ENCODE assay signal across 20 cellular contexts in the genomic region with DNA sequence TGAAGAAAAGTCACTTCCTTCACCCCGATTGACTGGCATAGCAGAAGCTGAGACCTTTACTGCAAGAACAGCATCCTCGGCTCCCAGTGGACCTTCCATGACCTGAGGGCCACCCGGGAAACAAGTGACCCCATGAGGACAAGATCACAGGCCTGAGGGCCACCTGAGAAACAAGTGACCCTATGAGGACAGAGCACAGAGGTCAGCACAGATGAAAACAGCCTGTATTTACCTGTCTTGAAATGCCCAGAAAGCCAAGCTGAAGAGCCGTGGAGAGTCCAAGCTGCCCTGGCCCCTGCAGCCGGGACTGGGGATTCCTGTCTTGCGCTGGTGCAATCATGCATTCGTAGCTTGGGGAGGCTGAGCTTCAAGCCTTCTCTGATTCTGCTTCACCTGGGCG.
DNase-seq lines count a peak whose midpoint lies in the region; TF ChIP-seq lines count a peak whose summit lies in the region.
"Had no signal": no experiment of that assay in that cellular context is flagged by ENCODE, and none has a peak within 500 bp of the region (broad histone marks: within the 10 kb centered on the region; RNA-seq: fewer than 3 reads in every experiment).

No MANE protein-coding gene starts in this region.

- no peak overlapping the region for H3K9ac ChIP-seq in neural progenitor cell
- H3K9ac ChIP-seq: BLaER1 had no signal

- TF ChIP-seq EP300 in esophagus muscularis mucosa (IDR thresholded peaks at IDR 0.05) (no peak), sigmoid colon (IDR thresholded peaks at IDR 0.05) (no peak)

- H3K27ac Mint-ChIP-seq in activated CD4-positive, alpha-beta T cell treated with anti-CD3 and anti-CD28 coated beads, Interleukin-2, amount 10 ng/mL, durations not matched to agents 24 days and 14 days: no peak overlapping the region
- peak overlapping the region; percentile 43 for H3K27ac Mint-ChIP-seq in neural progenitor cell
- H3K27ac Mint-ChIP-seq: B cell; CD4-positive, CD25-positive, alpha-beta regulatory T cell; CD8-positive, alpha-beta T cell; GM23338; H9 had no signal

- H3K79me2 ChIP-seq in neural progenitor cell (ENCODE audit: low read depth): no peaks in the 10 kb centered on the region

- H3K4me3 Mint-ChIP-seq in activated CD4-positive, alpha-beta T cell treated with anti-CD3 and anti-CD28 coated beads, Interleukin-2, amount 10 ng/mL, durations not matched to agents 24 days and 14 days: no peak overlapping the region
- no peak overlapping the region for H3K4me3 Mint-ChIP-seq in neural progenitor cell
- H3K4me3 Mint-ChIP-seq: B cell; CD4-positive, CD25-positive, alpha-beta regulatory T cell; CD8-positive, alpha-beta T cell; GM23338; H9 had no signal

- H3K36me3 ChIP-seq in esophagus muscularis mucosa: no peaks in the 10 kb centered on the region
- no peaks in the 10 kb centered on the region for H3K36me3 ChIP-seq in neural progenitor cell
- no peaks in the 10 kb centered on the region for H3K36me3 ChIP-seq in sigmoid colon
- H3K36me3 ChIP-seq: BLaER1 had no signal

- 85% methylated on average over 7 of the region's 8 CpGs for WGBS in esophagus muscularis mucosa
- WGBS in sigmoid colon, 2 donors: 88 to 89% methylated on average over 8 of the region's 8 CpGs

- DNase-seq in activated CD4-positive, alpha-beta T cell treated with anti-CD3 and anti-CD28 coated beads, Interleukin-2, amount 10 ng/mL, durations not matched to agents 24 days and 14 days: peak; percentile 41
- no peak for DNase-seq in activated CD4-positive, alpha-beta T cell treated with anti-CD3 and anti-CD28 coated beads, Interleukin-2, amount 50 U/mL, for 4 hours
- DNase-seq in esophagus muscularis mucosa (ENCODE audit: extremely low spot score): peak; percentile 91
- no peak for DNase-seq in neural progenitor cell (ENCODE audit: low spot score)
- DNase-seq in sigmoid colon: peak; percentile 50
- DNase-seq in stimulated activated CD4-positive, alpha-beta T cell treated with anti-CD3 and anti-CD28 coated beads, Interleukin-1b, Interleukin-23, amount 100 ng/mL, for 48 hours: no peak
- no peak for DNase-seq in HT-29 (ENCODE audit: low spot score)
- DNase-seq in NCI-H1417 (lab: John Stamatoyannopoulos, UW): no peak
- DNase-seq: Caco-2; CD4-positive, CD25-positive, alpha-beta regulatory T cell; DMS153; DND-41; H9 had no signal

- TF ChIP-seq CTCF in esophagus muscularis mucosa (IDR thresholded peaks at IDR 0.05): no peak
- TF ChIP-seq CTCF in neural progenitor cell (IDR thresholded peaks at IDR 0.05): no peak
- TF ChIP-seq CTCF in sigmoid colon (IDR thresholded peaks at IDR 0.05): no peak

- no peaks in the 10 kb centered on the region for H3K9me3 Mint-ChIP-seq in activated CD4-positive, alpha-beta T cell treated with anti-CD3 and anti-CD28 coated beads, Interleukin-2, amount 10 ng/mL, durations not matched to agents 24 days and 14 days
- peaks cover 5% of the 10 kb centered on the region for H3K9me3 Mint-ChIP-seq in neural progenitor cell
- H3K9me3 Mint-ChIP-seq: CD8-positive, alpha-beta T cell; GM23338; H9 had no signal

- peaks cover 0 to 9% (median 0%) of the 10 kb centered on the region in 4 donors for H3K27me3 ChIP-seq in esophagus muscularis mucosa
- H3K27me3 ChIP-seq in neural progenitor cell: peaks cover 3% of the 10 kb centered on the region
- H3K27me3 ChIP-seq in sigmoid colon: no peaks in the 10 kb centered on the region
- H3K27me3 ChIP-seq: BLaER1 had no signal

- H3K4me3 ChIP-seq in esophagus muscularis mucosa (no peak overlapping the region), neural progenitor cell (no peak overlapping the region), sigmoid colon (no peak overlapping the region)
- H3K4me3 ChIP-seq: BLaER1, GM12878, GM23338 had no signal

- no peak overlapping the region for H2AFZ ChIP-seq in neural progenitor cell (replicated peaks)
- H2AFZ ChIP-seq: GM23338 had no signal

- no peaks in the 10 kb centered on the region for H3F3A ChIP-seq in neural progenitor cell (ENCODE audit: low read depth)

- no peaks in the 10 kb centered on the region for H4K20me1 ChIP-seq in neural progenitor cell (ENCODE audit: low read depth)
- H4K20me1 ChIP-seq: BLaER1 had no signal

- H3K4me1 ChIP-seq in esophagus muscularis mucosa (no peaks in the 10 kb centered on the region), neural progenitor cell (peaks cover 9% of the 10 kb centered on the region), sigmoid colon (no peaks in the 10 kb centered on the region)
- H3K4me1 ChIP-seq: BLaER1, Caco-2 had no signal

- H3K27ac ChIP-seq in esophagus muscularis mucosa (replicated peaks in 1 of 4): no peak overlapping the region
- no peak overlapping the region for H3K27ac ChIP-seq in neural progenitor cell
- no peak overlapping the region for H3K27ac ChIP-seq in sigmoid colon
- H3K27ac ChIP-seq: 22Rv1, BLaER1, C4-2B had no signal

- intact Hi-C loops in activated CD4-positive, alpha-beta T cell treated with anti-CD3 and anti-CD28 coated beads, Interleukin-2, amount 10 ng/mL, durations not matched to agents 24 days and 14 days (cut with micrococcal nuclease): no loop called here
- intact Hi-C loops in esophagus muscularis mucosa (cut with DNase I) (no loop called here), sigmoid colon (cut with DNase I) (no loop called here)

- H3K4me2 ChIP-seq in neural progenitor cell: no peak overlapping the region
- H3K4me2 ChIP-seq: BLaER1, GM23338 had no signal

- TF ChIP-seq POLR2A in esophagus muscularis mucosa (IDR thresholded peaks at IDR 0.05; ENCODE audit: low read depth) (no peak), sigmoid colon (IDR thresholded peaks at IDR 0.05) (no peak)

- H3K9me3 ChIP-seq in esophagus muscularis mucosa (peaks cover 0 to 3% (median 0%) of the 10 kb centered on the region in 4 donors), neural progenitor cell (ENCODE audit: low read depth) (no peaks in the 10 kb centered on the region), sigmoid colon (peaks cover 0 to 3% (median 0%) of the 10 kb centered on the region in 4 donors)
- H3K9me3 ChIP-seq: BLaER1, Caco-2 had no signal

- H3K4me1 Mint-ChIP-seq in activated CD4-positive, alpha-beta T cell treated with anti-CD3 and anti-CD28 coated beads, Interleukin-2, amount 10 ng/mL, durations not matched to agents 24 days and 14 days: no peaks in the 10 kb centered on the region
- H3K4me1 Mint-ChIP-seq in neural progenitor cell: peaks cover 10% of the 10 kb centered on the region
- H3K4me1 Mint-ChIP-seq: B cell; CD4-positive, CD25-positive, alpha-beta regulatory T cell; GM23338 had no signal

- no peaks in the 10 kb centered on the region for H3K36me3 Mint-ChIP-seq in activated CD4-positive, alpha-beta T cell treated with anti-CD3 and anti-CD28 coated beads, Interleukin-2, amount 10 ng/mL, durations not matched to agents 24 days and 14 days (ENCODE audit: low read depth)
- H3K36me3 Mint-ChIP-seq in neural progenitor cell: no peaks in the 10 kb centered on the region
- H3K36me3 Mint-ChIP-seq: CD4-positive, CD25-positive, alpha-beta regulatory T cell; CD8-positive, alpha-beta T cell had no signal

- H3K27me3 Mint-ChIP-seq in activated CD4-positive, alpha-beta T cell treated with anti-CD3 and anti-CD28 coated beads, Interleukin-2, amount 10 ng/mL, durations not matched to agents 24 days and 14 days: peaks cover 4% of the 10 kb centered on the region
- H3K27me3 Mint-ChIP-seq in neural progenitor cell (ENCODE audit: insufficient read depth, low read depth): peaks cover 9% of the 10 kb centered on the region
- H3K27me3 Mint-ChIP-seq: B cell had no signal

Comparison
In these comparisons a context has a peak if more than half of its experiments do, and no peak if none do; other contexts are left out.
1. DNase-seq: peak in activated CD4-positive, alpha-beta T cell treated with anti-CD3 and anti-CD28 coated beads, Interleukin-2, amount 10 ng/mL, durations not matched to agents 24 days and 14 days (single experiment), esophagus muscularis mucosa (single experiment) and sigmoid colon (single experiment); none in activated CD4-positive, alpha-beta T cell treated with anti-CD3 and anti-CD28 coated beads, Interleukin-2, amount 50 U/mL, for 4 hours (0 of 2), neural progenitor cell (single experiment), stimulated activated CD4-positive, alpha-beta T cell treated with anti-CD3 and anti-CD28 coated beads, Interleukin-1b, Interleukin-23, amount 100 ng/mL, for 48 hours (single experiment), HT-29 (single experiment) and NCI-H1417 (0 of 3).